In the genomic region with DNA sequence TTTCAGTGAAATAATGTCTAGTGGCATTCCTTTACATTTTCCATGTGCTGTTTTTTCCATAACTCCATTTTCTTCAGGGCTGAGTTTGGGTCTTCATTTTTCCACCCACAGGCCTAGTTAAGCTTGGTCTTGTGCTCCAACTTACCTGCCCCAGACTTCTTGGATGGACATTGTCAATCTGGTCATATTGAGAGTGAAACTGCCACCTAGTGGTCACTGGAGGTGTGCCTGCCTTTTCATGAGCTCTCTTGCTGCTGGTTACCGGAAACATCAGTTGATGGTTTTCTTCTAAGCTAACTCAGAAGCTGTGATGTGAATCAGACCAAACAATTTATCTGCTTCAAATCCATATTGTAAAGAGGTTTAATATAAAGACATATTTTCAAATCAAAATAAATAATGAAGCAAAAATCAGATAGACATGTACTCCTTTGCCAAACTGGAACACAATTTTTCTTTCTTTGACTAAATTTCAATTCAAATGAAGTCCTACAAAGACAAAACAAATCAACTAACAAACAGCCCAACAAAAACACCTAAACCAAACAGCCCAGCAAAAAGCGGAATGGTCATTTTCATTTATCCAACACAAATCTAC, we compare ENCODE assay signal across 1 cellular context.
TF ChIP-seq lines count a peak whose summit lies in the region.

No MANE protein-coding gene starts in this region.

TF ChIP-seq in GM12878, 131 proteins besides CTCF, POLR2A, EP300 and RAD21 (continued from another document):
- TF ChIP-seq, protein P1, sequence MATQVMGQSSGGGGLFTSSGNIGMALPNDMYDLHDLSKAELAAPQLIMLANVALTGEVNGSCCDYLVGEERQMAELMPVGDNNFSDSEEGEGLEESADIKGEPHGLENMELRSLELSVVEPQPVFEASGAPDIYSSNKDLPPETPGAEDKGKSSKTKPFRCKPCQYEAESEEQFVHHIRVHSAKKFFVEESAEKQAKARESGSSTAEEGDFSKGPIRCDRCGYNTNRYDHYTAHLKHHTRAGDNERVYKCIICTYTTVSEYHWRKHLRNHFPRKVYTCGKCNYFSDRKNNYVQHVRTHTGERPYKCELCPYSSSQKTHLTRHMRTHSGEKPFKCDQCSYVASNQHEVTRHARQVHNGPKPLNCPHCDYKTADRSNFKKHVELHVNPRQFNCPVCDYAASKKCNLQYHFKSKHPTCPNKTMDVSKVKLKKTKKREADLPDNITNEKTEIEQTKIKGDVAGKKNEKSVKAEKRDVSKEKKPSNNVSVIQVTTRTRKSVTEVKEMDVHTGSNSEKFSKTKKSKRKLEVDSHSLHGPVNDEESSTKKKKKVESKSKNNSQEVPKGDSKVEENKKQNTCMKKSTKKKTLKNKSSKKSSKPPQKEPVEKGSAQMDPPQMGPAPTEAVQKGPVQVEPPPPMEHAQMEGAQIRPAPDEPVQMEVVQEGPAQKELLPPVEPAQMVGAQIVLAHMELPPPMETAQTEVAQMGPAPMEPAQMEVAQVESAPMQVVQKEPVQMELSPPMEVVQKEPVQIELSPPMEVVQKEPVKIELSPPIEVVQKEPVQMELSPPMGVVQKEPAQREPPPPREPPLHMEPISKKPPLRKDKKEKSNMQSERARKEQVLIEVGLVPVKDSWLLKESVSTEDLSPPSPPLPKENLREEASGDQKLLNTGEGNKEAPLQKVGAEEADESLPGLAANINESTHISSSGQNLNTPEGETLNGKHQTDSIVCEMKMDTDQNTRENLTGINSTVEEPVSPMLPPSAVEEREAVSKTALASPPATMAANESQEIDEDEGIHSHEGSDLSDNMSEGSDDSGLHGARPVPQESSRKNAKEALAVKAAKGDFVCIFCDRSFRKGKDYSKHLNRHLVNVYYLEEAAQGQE (IDR thresholded peaks at IDR 0.05; ENCODE audit: low read depth, low read length), result no peak
- peak; percentile 79; the same call in 1 of the 2 replicates for TF ChIP-seq IRF4 (IDR thresholded peaks at IDR 0.05; ENCODE audit: low read depth, low read length)
- TF ChIP-seq ZBED1 (IDR thresholded peaks at IDR 0.05; ENCODE audit: borderline replicate concordance), result no peak
- no peak for TF ChIP-seq SP1 (IDR thresholded peaks at IDR 0.05; ENCODE audit: low read depth, low read length)
- no peak for TF ChIP-seq STAT1 (conservative IDR thresholded peaks at IDR 0.05)
- TF ChIP-seq, protein P2, sequence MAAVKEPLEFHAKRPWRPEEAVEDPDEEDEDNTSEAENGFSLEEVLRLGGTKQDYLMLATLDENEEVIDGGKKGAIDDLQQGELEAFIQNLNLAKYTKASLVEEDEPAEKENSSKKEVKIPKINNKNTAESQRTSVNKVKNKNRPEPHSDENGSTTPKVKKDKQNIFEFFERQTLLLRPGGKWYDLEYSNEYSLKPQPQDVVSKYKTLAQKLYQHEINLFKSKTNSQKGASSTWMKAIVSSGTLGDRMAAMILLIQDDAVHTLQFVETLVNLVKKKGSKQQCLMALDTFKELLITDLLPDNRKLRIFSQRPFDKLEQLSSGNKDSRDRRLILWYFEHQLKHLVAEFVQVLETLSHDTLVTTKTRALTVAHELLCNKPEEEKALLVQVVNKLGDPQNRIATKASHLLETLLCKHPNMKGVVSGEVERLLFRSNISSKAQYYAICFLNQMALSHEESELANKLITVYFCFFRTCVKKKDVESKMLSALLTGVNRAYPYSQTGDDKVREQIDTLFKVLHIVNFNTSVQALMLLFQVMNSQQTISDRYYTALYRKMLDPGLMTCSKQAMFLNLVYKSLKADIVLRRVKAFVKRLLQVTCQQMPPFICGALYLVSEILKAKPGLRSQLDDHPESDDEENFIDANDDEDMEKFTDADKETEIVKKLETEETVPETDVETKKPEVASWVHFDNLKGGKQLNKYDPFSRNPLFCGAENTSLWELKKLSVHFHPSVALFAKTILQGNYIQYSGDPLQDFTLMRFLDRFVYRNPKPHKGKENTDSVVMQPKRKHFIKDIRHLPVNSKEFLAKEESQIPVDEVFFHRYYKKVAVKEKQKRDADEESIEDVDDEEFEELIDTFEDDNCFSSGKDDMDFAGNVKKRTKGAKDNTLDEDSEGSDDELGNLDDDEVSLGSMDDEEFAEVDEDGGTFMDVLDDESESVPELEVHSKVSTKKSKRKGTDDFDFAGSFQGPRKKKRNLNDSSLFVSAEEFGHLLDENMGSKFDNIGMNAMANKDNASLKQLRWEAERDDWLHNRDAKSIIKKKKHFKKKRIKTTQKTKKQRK (IDR thresholded peaks at IDR 0.05; ENCODE audit: low read depth, low read length), result no peak
- TF ChIP-seq, protein P3, sequence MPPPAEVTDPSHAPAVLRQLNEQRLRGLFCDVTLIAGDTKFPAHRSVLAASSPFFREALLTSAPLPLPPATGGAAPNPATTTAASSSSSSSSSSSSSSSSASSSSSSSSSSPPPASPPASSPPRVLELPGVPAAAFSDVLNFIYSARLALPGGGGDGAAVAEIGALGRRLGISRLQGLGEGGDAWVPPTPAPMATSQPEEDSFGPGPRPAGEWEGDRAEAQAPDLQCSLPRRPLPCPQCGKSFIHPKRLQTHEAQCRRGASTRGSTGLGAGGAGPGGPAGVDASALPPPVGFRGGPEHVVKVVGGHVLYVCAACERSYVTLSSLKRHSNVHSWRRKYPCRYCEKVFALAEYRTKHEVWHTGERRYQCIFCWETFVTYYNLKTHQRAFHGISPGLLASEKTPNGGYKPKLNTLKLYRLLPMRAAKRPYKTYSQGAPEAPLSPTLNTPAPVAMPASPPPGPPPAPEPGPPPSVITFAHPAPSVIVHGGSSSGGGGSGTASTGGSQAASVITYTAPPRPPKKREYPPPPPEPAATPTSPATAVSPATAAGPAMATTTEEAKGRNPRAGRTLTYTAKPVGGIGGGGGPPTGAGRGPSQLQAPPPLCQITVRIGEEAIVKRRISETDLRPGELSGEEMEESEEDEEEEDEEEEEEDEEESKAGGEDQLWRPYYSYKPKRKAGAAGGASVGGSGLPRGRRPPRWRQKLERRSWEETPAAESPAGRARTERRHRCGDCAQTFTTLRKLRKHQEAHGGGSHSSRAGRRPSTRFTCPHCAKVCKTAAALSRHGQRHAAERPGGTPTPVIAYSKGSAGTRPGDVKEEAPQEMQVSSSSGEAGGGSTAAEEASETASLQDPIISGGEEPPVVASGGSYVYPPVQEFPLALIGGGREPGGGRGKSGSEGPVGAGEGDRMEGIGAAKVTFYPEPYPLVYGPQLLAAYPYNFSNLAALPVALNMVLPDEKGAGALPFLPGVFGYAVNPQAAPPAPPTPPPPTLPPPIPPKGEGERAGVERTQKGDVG (CRISPR knock-in tag; IDR thresholded peaks at IDR 0.05), result no peak
- no peak for TF ChIP-seq GATAD2B (conservative IDR thresholded peaks at IDR 0.05; ENCODE audit: low read depth)
- TF ChIP-seq, protein P4, sequence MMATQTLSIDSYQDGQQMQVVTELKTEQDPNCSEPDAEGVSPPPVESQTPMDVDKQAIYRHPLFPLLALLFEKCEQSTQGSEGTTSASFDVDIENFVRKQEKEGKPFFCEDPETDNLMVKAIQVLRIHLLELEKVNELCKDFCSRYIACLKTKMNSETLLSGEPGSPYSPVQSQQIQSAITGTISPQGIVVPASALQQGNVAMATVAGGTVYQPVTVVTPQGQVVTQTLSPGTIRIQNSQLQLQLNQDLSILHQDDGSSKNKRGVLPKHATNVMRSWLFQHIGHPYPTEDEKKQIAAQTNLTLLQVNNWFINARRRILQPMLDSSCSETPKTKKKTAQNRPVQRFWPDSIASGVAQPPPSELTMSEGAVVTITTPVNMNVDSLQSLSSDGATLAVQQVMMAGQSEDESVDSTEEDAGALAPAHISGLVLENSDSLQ (IDR thresholded peaks at IDR 0.05), result peak; percentile 19; the same call in 1 of the 2 replicates
- TF ChIP-seq, protein P5, sequence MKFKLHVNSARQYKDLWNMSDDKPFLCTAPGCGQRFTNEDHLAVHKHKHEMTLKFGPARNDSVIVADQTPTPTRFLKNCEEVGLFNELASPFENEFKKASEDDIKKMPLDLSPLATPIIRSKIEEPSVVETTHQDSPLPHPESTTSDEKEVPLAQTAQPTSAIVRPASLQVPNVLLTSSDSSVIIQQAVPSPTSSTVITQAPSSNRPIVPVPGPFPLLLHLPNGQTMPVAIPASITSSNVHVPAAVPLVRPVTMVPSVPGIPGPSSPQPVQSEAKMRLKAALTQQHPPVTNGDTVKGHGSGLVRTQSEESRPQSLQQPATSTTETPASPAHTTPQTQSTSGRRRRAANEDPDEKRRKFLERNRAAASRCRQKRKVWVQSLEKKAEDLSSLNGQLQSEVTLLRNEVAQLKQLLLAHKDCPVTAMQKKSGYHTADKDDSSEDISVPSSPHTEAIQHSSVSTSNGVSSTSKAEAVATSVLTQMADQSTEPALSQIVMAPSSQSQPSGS (IDR thresholded peaks at IDR 0.05; ENCODE audit: low read length), result no peak
- 0 out of 2 replicates have a peak, but pooled peaks have one; percentile 23 for TF ChIP-seq NBN (IDR thresholded peaks at IDR 0.05)
- TF ChIP-seq, protein P6, sequence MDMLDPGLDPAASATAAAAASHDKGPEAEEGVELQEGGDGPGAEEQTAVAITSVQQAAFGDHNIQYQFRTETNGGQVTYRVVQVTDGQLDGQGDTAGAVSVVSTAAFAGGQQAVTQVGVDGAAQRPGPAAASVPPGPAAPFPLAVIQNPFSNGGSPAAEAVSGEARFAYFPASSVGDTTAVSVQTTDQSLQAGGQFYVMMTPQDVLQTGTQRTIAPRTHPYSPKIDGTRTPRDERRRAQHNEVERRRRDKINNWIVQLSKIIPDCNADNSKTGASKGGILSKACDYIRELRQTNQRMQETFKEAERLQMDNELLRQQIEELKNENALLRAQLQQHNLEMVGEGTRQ (IDR thresholded peaks at IDR 0.05; ENCODE audit: borderline replicate concordance, low read depth, low read length), result no peak
- TF ChIP-seq, protein P7, sequence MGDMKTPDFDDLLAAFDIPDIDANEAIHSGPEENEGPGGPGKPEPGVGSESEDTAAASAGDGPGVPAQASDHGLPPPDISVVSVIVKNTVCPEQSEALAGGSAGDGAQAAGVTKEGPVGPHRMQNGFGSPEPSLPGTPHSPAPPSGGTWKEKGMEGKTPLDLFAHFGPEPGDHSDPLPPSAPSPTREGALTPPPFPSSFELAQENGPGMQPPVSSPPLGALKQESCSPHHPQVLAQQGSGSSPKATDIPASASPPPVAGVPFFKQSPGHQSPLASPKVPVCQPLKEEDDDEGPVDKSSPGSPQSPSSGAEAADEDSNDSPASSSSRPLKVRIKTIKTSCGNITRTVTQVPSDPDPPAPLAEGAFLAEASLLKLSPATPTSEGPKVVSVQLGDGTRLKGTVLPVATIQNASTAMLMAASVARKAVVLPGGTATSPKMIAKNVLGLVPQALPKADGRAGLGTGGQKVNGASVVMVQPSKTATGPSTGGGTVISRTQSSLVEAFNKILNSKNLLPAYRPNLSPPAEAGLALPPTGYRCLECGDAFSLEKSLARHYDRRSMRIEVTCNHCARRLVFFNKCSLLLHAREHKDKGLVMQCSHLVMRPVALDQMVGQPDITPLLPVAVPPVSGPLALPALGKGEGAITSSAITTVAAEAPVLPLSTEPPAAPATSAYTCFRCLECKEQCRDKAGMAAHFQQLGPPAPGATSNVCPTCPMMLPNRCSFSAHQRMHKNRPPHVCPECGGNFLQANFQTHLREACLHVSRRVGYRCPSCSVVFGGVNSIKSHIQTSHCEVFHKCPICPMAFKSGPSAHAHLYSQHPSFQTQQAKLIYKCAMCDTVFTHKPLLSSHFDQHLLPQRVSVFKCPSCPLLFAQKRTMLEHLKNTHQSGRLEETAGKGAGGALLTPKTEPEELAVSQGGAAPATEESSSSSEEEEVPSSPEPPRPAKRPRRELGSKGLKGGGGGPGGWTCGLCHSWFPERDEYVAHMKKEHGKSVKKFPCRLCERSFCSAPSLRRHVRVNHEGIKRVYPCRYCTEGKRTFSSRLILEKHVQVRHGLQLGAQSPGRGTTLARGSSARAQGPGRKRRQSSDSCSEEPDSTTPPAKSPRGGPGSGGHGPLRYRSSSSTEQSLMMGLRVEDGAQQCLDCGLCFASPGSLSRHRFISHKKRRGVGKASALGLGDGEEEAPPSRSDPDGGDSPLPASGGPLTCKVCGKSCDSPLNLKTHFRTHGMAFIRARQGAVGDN (IDR thresholded peaks at IDR 0.05), result no peak
- TF ChIP-seq BHLHE40 (IDR thresholded peaks at IDR 0.05; ENCODE audit: borderline replicate concordance in 1 of 2, low read depth in 2 of 2, low read length in 1 of 2), result no peak
- no peak for TF ChIP-seq HDAC2 (IDR thresholded peaks at IDR 0.05)
- TF ChIP-seq SMARCA5 (IDR thresholded peaks at IDR 0.05), result no peak
- no peak for TF ChIP-seq ZNF274 (IDR thresholded peaks at IDR 0.05; ENCODE audit: insufficient read depth, insufficient read length)
- no peak for TF ChIP-seq POLR2AphosphoS5 (IDR thresholded peaks at IDR 0.05; ENCODE audit: low read length)
- TF ChIP-seq RUNX3 (IDR thresholded peaks at IDR 0.05; ENCODE audit: low read length), result peak; percentile 25; the same call in 1 of the 2 replicates
- peak; percentile 77 for TF ChIP-seq YY1 (IDR thresholded peaks at IDR 0.05; ENCODE audit: low read depth, low read length)
- TF ChIP-seq FOS (IDR thresholded peaks at IDR 0.05; ENCODE audit: borderline replicate concordance, extremely low read depth, insufficient read length), result no peak
- TF ChIP-seq POLR2AphosphoS2 (IDR thresholded peaks at IDR 0.05; ENCODE audit: low read depth, low read length), result no peak
- no peak for TF ChIP-seq RELA (IDR thresholded peaks at IDR 0.05; ENCODE audit: borderline replicate concordance, partially characterized antibody)
